Comparison of ENCODE assay signal across 9 cellular contexts in genomic region chr5:38831909-38832308, GRCh38. TPM values are rescaled to one million over a fixed set of nuclear protein-coding genes. Genes with fewer than 3 reads are reported as not detected.
A peak's percentile ranks its signal among the peaks of the same experiment; 100 is the strongest.
DNase-seq lines count a peak whose midpoint lies in the region; ATAC-seq and TF ChIP-seq lines count a peak whose summit lies in the region.
"Had no signal": no experiment of that assay in that cellular context is flagged by ENCODE, and none has a peak within 500 bp of the region (broad histone marks: within the 10 kb centered on the region; RNA-seq: fewer than 3 reads in every experiment).

No MANE protein-coding gene starts in this region.

- H3K4me1 ChIP-seq in psoas muscle = no peaks in the 10 kb centered on the region

- 31 to 34% (median 32%) methylated on average over 3 of the region's 3 CpGs for WGBS in psoas muscle, 3 donors

- no peak overlapping the region for H3K4me3 ChIP-seq in dorsolateral prefrontal cortex
- no peak overlapping the region for H3K4me3 ChIP-seq in psoas muscle
- H3K4me3 ChIP-seq: BLaER1 had no signal

- DNase-seq in DMS53 (lab: John Stamatoyannopoulos, UW) (peak; percentile 50), DMS53 treated with DMSO at 0.1 percent for 48 hours (lab: John Stamatoyannopoulos, UW; ENCODE audit: unreplicated experiment) (no peak), NCI-H1105 treated with DMSO at 0.1 percent for 48 hours (lab: John Stamatoyannopoulos, UW) (peak; percentile 13), dorsolateral prefrontal cortex (no peak), psoas muscle (no peak)
- DNase-seq in activated effector memory CD4-positive, alpha-beta T cell treated with anti-CD3 and anti-CD28 coated beads, Interleukin-2, amount 50 U/mL, for 16 hours = no peak

- ATAC-seq in psoas muscle (peak in 2 of 4 donors; percentile 60 to 71), GM21717 (IDR thresholded peaks at IDR 0.05; ENCODE audit: unreplicated experiment) (no peak), GM18868 (IDR thresholded peaks at IDR 0.05; ENCODE audit: unreplicated experiment) (no peak)

- intact Hi-C loops in dorsolateral prefrontal cortex (cut with DNase I) (loop anchor here in 1 of 2 donors (10.0 kb wide), 1 partner anchor 453 kb away; no protein-coding TSS in a partner anchor), psoas muscle (cut with DNase I) (loop anchor here (5.0 to 10.0 kb wide), 2 partner anchors 90 to 93 kb away; no protein-coding TSS in a partner anchor)

- H3K27ac ChIP-seq in dorsolateral prefrontal cortex (no peak overlapping the region), psoas muscle (no peak overlapping the region)
- H3K27ac ChIP-seq: BLaER1 had no signal

- no peaks in the 10 kb centered on the region for H3K9me3 ChIP-seq in psoas muscle

- H3K36me3 ChIP-seq in psoas muscle (ENCODE audit: insufficient read depth in 1 of 2, low read depth in 1 of 2) = peaks cover 4 to 5% of the 10 kb centered on the region in 2 donors
- H3K36me3 ChIP-seq: BLaER1 had no signal

- H3K27me3 ChIP-seq in dorsolateral prefrontal cortex (no peaks in the 10 kb centered on the region), psoas muscle (ENCODE audit: insufficient read depth in 3 of 3, low read length in 2 of 3) (no peaks in the 10 kb centered on the region)
- H3K27me3 ChIP-seq: BLaER1 had no signal

- peak in 51 of 56 donors; percentile 14 to 61 (median 40) for TF ChIP-seq CTCF in dorsolateral prefrontal cortex (IDR thresholded peaks at IDR 0.05 in 54 of 56, conservative IDR thresholded peaks at IDR 0.05 in 2 of 56; ENCODE audit: low read depth in 1 of 56, partially characterized antibody in 56 of 56)
- peak; percentile 32 for TF ChIP-seq CTCF in psoas muscle (IDR thresholded peaks at IDR 0.05)

RNA-seq across cellular contexts. Expression of gene OSMR, which starts 13.9 kb away (rescaled TPM):
- 10 to 100 TPM in 74 of 120 experiments, 1 to 10 TPM in 46; 3.4 to 38.2 (median 12.0) TPM for total RNA-seq in dorsolateral prefrontal cortex
- total RNA-seq in psoas muscle = 10 to 100 TPM in 2 of 4 donors, 1 to 10 TPM in 2; 6.0 to 27.0 (median 14.3) TPM
- 10 to 100 TPM in 1 of 3 donors, 1 to 10 TPM in 2; 3.2 to 18.1 (median 3.3) TPM for polyA plus RNA-seq in psoas muscle

Comparison
In these comparisons a context has a peak if more than half of its experiments do, and no peak if none do; other contexts are left out.
1. DNase-seq: peak in DMS53 (single experiment) and NCI-H1105 treated with DMSO at 0.1 percent for 48 hours (single experiment); none in DMS53 treated with DMSO at 0.1 percent for 48 hours (single experiment), dorsolateral prefrontal cortex (0 of 10), psoas muscle (0 of 2) and activated effector memory CD4-positive, alpha-beta T cell treated with anti-CD3 and anti-CD28 coated beads, Interleukin-2, amount 50 U/mL, for 16 hours (single experiment).